ENCODE assay signal across 8 cellular contexts in the genomic region with DNA sequence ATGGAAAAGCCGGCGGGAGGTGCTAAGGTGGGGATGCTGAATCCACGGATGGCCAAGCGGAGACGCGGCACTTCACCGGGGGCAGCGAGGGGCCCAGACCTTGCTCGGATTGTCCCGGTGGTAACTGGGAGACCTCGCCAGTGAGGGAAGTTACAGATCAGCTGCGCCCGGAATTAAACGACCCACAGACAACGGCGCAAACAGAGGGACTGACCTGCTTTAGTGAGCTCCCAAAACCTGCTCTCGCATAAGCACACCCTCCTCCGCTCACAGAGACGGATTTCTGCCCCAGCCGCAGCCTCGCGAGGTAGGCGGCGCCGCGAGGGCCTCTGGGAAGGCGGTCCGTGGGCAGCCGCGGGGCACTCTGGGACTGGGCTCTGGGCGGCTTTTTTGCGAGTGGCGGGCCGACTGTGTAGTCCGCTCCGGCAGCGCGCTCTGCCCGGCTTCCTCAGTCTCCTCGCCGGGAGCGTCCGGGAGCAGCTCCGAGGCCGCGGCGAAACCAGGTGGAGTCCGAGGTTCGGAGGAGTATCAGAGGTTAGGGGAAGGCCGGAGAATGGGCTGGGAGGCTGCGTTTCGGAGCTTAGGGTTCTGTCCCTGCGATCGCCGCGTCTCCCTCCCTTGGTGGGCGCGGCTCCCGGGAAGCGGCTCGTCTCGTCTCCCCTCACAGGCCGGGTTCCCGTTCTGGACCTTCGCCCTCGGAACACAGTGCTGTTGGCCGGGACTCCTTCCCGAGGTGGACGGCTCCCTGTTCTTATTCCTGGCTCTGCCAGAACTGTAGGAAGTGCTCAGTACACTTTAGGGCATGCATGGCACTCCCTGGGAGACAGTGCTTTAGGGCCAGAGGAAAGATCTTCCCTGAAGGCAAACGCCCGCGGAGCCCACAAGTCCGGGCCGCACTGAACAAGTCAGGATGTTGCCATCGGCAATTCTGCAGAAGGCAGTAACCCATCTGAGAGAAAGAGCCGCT. TPM values are rescaled to one million over a fixed set of nuclear protein-coding genes. Genes with fewer than 3 reads are reported as not detected.
DNase-seq lines count a peak whose midpoint lies in the region; FAIRE-seq and TF ChIP-seq lines count a peak whose summit lies in the region.

A gene with protein sequence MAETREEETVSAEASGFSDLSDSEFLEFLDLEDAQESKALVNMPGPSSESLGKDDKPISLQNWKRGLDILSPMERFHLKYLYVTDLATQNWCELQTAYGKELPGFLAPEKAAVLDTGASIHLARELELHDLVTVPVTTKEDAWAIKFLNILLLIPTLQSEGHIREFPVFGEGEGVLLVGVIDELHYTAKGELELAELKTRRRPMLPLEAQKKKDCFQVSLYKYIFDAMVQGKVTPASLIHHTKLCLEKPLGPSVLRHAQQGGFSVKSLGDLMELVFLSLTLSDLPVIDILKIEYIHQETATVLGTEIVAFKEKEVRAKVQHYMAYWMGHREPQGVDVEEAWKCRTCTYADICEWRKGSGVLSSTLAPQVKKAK (plus strand): TSS at position 393 of the 967 bp plus-strand sequence. CDS start 5,778 bp downstream, outside the sequence.

- peak; percentile 41 for DNase-seq in GDM1 (lab: John Stamatoyannopoulos, UW)
- DNase-seq in HFF-Myc (ENCODE audit: extremely low read depth, low read depth): no peak
- peak; percentile 71 to 84 (median 83) for DNase-seq in NCI-H1417 (lab: John Stamatoyannopoulos, UW)
- peak; percentile 86 for DNase-seq in T-helper 2 cell treated with Interferon-gamma antibody and Interleukin-4, amounts not matched to agents 5 μg/mL and 100 μg/mL, for 36 hours (ENCODE audit: low spot score)
- DNase-seq in anterior cingulate cortex (lab: John Stamatoyannopoulos, UW): peak in 57 of 58 donors; percentile 8 to 82 (median 61)
- DNase-seq in right atrium auricular region (ENCODE audit: low spot score): peak; percentile 75
- DNase-seq in pulmonary artery endothelial cell (ENCODE audit: low read depth, low spot score): no peak
- peak; percentile 93 for DNase-seq in urothelium cell line (ENCODE audit: low spot score)

- peak within 1 kb of the TSS; percentile 68 to 78 for H3K27ac ChIP-seq in right atrium auricular region

- peaks cover 47% of the 10 kb centered on the region for H3K9me3 Mint-ChIP-seq in T-helper 2 cell treated with Interferon-gamma antibody and Interleukin-4, amounts not matched to agents 5 μg/mL and 100 μg/mL, for 36 hours

- no peak for TF ChIP-seq CTCF in HFF-Myc (IDR thresholded peaks at IDR 0.05; ENCODE audit: low read depth, low read length, missing control alignments)
- no peak for TF ChIP-seq CTCF in right atrium auricular region (IDR thresholded peaks at IDR 0.05)

- peaks cover 48% of the 10 kb centered on the region for H3K36me3 Mint-ChIP-seq in T-helper 2 cell treated with Interferon-gamma antibody and Interleukin-4, amounts not matched to agents 5 μg/mL and 100 μg/mL, for 36 hours (ENCODE audit: low read depth)

- no peaks in the 10 kb centered on the region for H3K36me3 ChIP-seq in right atrium auricular region

- H3K27me3 ChIP-seq in right atrium auricular region: no peaks in the 10 kb centered on the region

- H3K4me3 Mint-ChIP-seq in T-helper 2 cell treated with Interferon-gamma antibody and Interleukin-4, amounts not matched to agents 5 μg/mL and 100 μg/mL, for 36 hours: peak within 1 kb of the TSS; percentile 92

- H3K27ac Mint-ChIP-seq in T-helper 2 cell treated with Interferon-gamma antibody and Interleukin-4, amounts not matched to agents 5 μg/mL and 100 μg/mL, for 36 hours: peak within 1 kb of the TSS; percentile 74

- peaks cover 7% of the 10 kb centered on the region for H3K4me1 Mint-ChIP-seq in T-helper 2 cell treated with Interferon-gamma antibody and Interleukin-4, amounts not matched to agents 5 μg/mL and 100 μg/mL, for 36 hours (ENCODE audit: low read depth)

- peak; percentile 48 for FAIRE-seq in urothelium cell line (lab: Jason Lieb, UNC)

- H3K27me3 Mint-ChIP-seq in T-helper 2 cell treated with Interferon-gamma antibody and Interleukin-4, amounts not matched to agents 5 μg/mL and 100 μg/mL, for 36 hours (ENCODE audit: low read depth): no peaks in the 10 kb centered on the region

- peaks cover 0 to 17% of the 10 kb centered on the region in 2 donors for H3K4me1 ChIP-seq in right atrium auricular region

- H3K9me3 ChIP-seq in right atrium auricular region: no peaks in the 10 kb centered on the region

- H3K4me3 ChIP-seq in HFF-Myc (replicated peaks; ENCODE audit: low read depth, low read length): peak within 1 kb of the TSS; percentile 72
- peak within 1 kb of the TSS; percentile 62 to 78 for H3K4me3 ChIP-seq in right atrium auricular region

RNA-seq across cellular contexts. Expression of the gene that starts here (rescaled TPM):
- total RNA-seq in right atrium auricular region (1 to 10 TPM; 4.6 to 4.7 TPM), pulmonary artery endothelial cell (10.2 and 13.1 TPM in 2 replicates)

Comparison
In these comparisons a context has a peak if more than half of its experiments do, and no peak if none do; other contexts are left out.
1. DNase-seq: peak in GDM1 (single experiment), NCI-H1417 (3 of 3), T-helper 2 cell treated with Interferon-gamma antibody and Interleukin-4, amounts not matched to agents 5 μg/mL and 100 μg/mL, for 36 hours (single experiment), anterior cingulate cortex (57 of 58), right atrium auricular region (single experiment) and urothelium cell line (single experiment); none in HFF-Myc (single experiment) and pulmonary artery endothelial cell (single experiment).